11 cellular contexts compared by ENCODE assay signal in genomic region chr15:68281008-68281407, GRCh38. TPM values are rescaled to one million over a fixed set of nuclear protein-coding genes. Genes with fewer than 3 reads are reported as not detected.
DNase-seq lines count a peak whose midpoint lies in the region; ATAC-seq and TF ChIP-seq lines count a peak whose summit lies in the region.
"Had no signal": no experiment of that assay in that cellular context is flagged by ENCODE, and none has a peak within 500 bp of the region (broad histone marks: within the 10 kb centered on the region; RNA-seq: fewer than 3 reads in every experiment).

No MANE protein-coding gene starts in this region.

- H4K20me1 ChIP-seq in OCI-LY1 (ENCODE audit: insufficient read depth, low read length) (no peaks in the 10 kb centered on the region), neural progenitor cell (ENCODE audit: low read depth) (peaks cover 53% of the 10 kb centered on the region)

- H3K79me2 ChIP-seq in OCI-LY1 (ENCODE audit: insufficient read depth, low read length) (peaks cover 74% of the 10 kb centered on the region), neural progenitor cell (ENCODE audit: low read depth) (peaks cover 80% of the 10 kb centered on the region)

- H3K4me2 ChIP-seq in OCI-LY1 (ENCODE audit: low read length) (peak overlapping the region; percentile 96), neural progenitor cell (peak overlapping the region; percentile 94)

- H3K9me3 ChIP-seq in CD4-positive, alpha-beta T cell (ENCODE audit: control insufficient read depth, low read length): no peaks in the 10 kb centered on the region
- H3K9me3 ChIP-seq in OCI-LY1 (ENCODE audit: low read length): no peaks in the 10 kb centered on the region
- H3K9me3 ChIP-seq in neural progenitor cell (ENCODE audit: low read depth): no peaks in the 10 kb centered on the region

- CTCF ChIA-PET in CD4-positive, alpha-beta T cell (lab: Charles Lee): interaction anchor here (1.1 to 2.4 kb wide), 2 partner anchors 25 to 28 kb away, joined by 6 to 12 read pairs; no protein-coding TSS in a partner anchor

- peak overlapping the region; percentile 35 for H3K4me3 Mint-ChIP-seq in CD4-positive, alpha-beta T cell
- H3K4me3 Mint-ChIP-seq in neural progenitor cell: peak overlapping the region; percentile 67

- no peak for DNase-seq in CD4-positive, alpha-beta T cell
- DNase-seq in dermis blood vessel endothelial cell (peak; percentile 40), neural progenitor cell (ENCODE audit: low spot score) (no peak), mesenteric fat pad (ENCODE audit: low spot score) (no peak)
- no peak for DNase-seq in central memory CD4-positive, alpha-beta T cell
- DNase-seq in activated CD8-positive, alpha-beta memory T cell treated with anti-CD3 and anti-CD28 coated beads, Interleukin-2, amount 50 U/mL, for 4 hours: no peak
- DNase-seq: activated CD4-positive, alpha-beta T cell treated with anti-CD3 and anti-CD28 coated beads, Interleukin-2, amount 50 U/mL, for 4 hours; NCI-H2029; stimulated activated CD4-positive, alpha-beta T cell treated with anti-CD3 and anti-CD28 coated beads, Interleukin-2, amount 100 ng/mL, for 48 hours had no signal

- peaks cover 30% of the 10 kb centered on the region for H3K36me3 ChIP-seq in OCI-LY1 (ENCODE audit: insufficient read depth, low read length)
- H3K36me3 ChIP-seq in neural progenitor cell: peaks cover 12% of the 10 kb centered on the region

- intact Hi-C loops in CD4-positive, alpha-beta T cell (cut with DNase I, micrococcal nuclease): no loop called here

- ATAC-seq in CD4-positive, alpha-beta T cell (ENCODE audit: poor library complexity): no peak
- no peak for ATAC-seq in GM18519 (IDR thresholded peaks at IDR 0.05; ENCODE audit: low FRiP score, unreplicated experiment)

- POLR2A ChIA-PET in CD4-positive, alpha-beta T cell (lab: Charles Lee): interaction anchor here (0.9 to 4.3 kb wide), 5 partner anchors 8 to 226 kb away, joined by 4 to 32 read pairs (median 6); partner anchors contain the start of gene PIAS1

- H3F3A ChIP-seq in OCI-LY1 (ENCODE audit: insufficient read depth, low read length) (no peaks in the 10 kb centered on the region), neural progenitor cell (ENCODE audit: low read depth) (peaks cover 31% of the 10 kb centered on the region)

- no peaks in the 10 kb centered on the region for H3K27me3 Mint-ChIP-seq in CD4-positive, alpha-beta T cell
- peaks cover 4% of the 10 kb centered on the region for H3K27me3 Mint-ChIP-seq in neural progenitor cell (ENCODE audit: insufficient read depth, low read depth)

- H3K27ac ChIP-seq in CD4-positive, alpha-beta T cell (ENCODE audit: low read depth, low read length): no peak overlapping the region
- H3K27ac ChIP-seq in OCI-LY1 (ENCODE audit: low read depth, low read length, poor library complexity, severe bottlenecking) (no peak overlapping the region), neural progenitor cell (no peak overlapping the region)

- peaks cover 75% of the 10 kb centered on the region for H3K4me1 Mint-ChIP-seq in CD4-positive, alpha-beta T cell (ENCODE audit: low read depth)
- peaks cover 46% of the 10 kb centered on the region for H3K4me1 Mint-ChIP-seq in neural progenitor cell

- peaks cover 52% of the 10 kb centered on the region for H3K36me3 Mint-ChIP-seq in CD4-positive, alpha-beta T cell (ENCODE audit: low read depth)
- H3K36me3 Mint-ChIP-seq in neural progenitor cell: peaks cover 17% of the 10 kb centered on the region

- H3K4me3 ChIP-seq in OCI-LY1 (ENCODE audit: low read depth, low read length, poor library complexity, severe bottlenecking): peak overlapping the region; percentile 78
- peak overlapping the region; percentile 68 for H3K4me3 ChIP-seq in neural progenitor cell

- H3K4me1 ChIP-seq in OCI-LY1 (ENCODE audit: insufficient read depth, low read length, severe bottlenecking): peaks cover 41% of the 10 kb centered on the region
- H3K4me1 ChIP-seq in neural progenitor cell: peaks cover 24% of the 10 kb centered on the region

- H3K9me2 ChIP-seq in OCI-LY1 (ENCODE audit: low read depth, low read length): no peaks in the 10 kb centered on the region

- no peak overlapping the region for H3K27ac Mint-ChIP-seq in CD4-positive, alpha-beta T cell
- no peak overlapping the region for H3K27ac Mint-ChIP-seq in neural progenitor cell

- TF ChIP-seq CTCF in CD4-positive, alpha-beta T cell (IDR thresholded peaks at IDR 0.05): no peak
- TF ChIP-seq CTCF in OCI-LY1 (IDR thresholded peaks at IDR 0.05; ENCODE audit: low read length) (no peak), neural progenitor cell (IDR thresholded peaks at IDR 0.05) (no peak)

- H2AFZ ChIP-seq in OCI-LY1 (ENCODE audit: low read length): no peak overlapping the region
- no peak overlapping the region for H2AFZ ChIP-seq in neural progenitor cell (replicated peaks)

- peak overlapping the region; percentile 84; the same call in 1 of the 2 replicates for H3K9ac ChIP-seq in OCI-LY1 (ENCODE audit: low read length)
- H3K9ac ChIP-seq in neural progenitor cell: no peak overlapping the region

- no peaks in the 10 kb centered on the region for H3K9me3 Mint-ChIP-seq in CD4-positive, alpha-beta T cell
- H3K9me3 Mint-ChIP-seq in neural progenitor cell: peaks cover 7% of the 10 kb centered on the region

- H3K27me3 ChIP-seq in CD4-positive, alpha-beta T cell (ENCODE audit: control insufficient read depth, insufficient read depth, low read length): no peaks in the 10 kb centered on the region
- H3K27me3 ChIP-seq in OCI-LY1 (ENCODE audit: insufficient read depth, low read length) (no peaks in the 10 kb centered on the region), neural progenitor cell (no peaks in the 10 kb centered on the region)

RNA-seq across cellular contexts. Expression of gene FEM1B, which starts 3.5 kb away (rescaled TPM):
- total RNA-seq in CD4-positive, alpha-beta T cell: 10 to 100 TPM; 83.2 to 94.9 TPM
- total RNA-seq in dermis blood vessel endothelial cell: 47.0 and 48.9 TPM in 2 replicates
- 57.2 and 80.0 TPM in 2 replicates for total RNA-seq in neural progenitor cell (ENCODE audit: low replicate concordance)
- 48.7 TPM for total RNA-seq in mesenteric fat pad

RNA-seq across cellular contexts. Expression of gene CLN6, which starts 51.5 kb away (rescaled TPM):
- 1 to 10 TPM; 8.0 to 8.1 TPM for total RNA-seq in CD4-positive, alpha-beta T cell
- 10.6 and 16.0 TPM in 2 replicates for total RNA-seq in dermis blood vessel endothelial cell
- 24.4 and 41.9 TPM in 2 replicates for total RNA-seq in neural progenitor cell (ENCODE audit: low replicate concordance)
- 24.7 TPM for total RNA-seq in mesenteric fat pad
